Comparison of ENCODE assay signal across 15 cellular contexts in genomic region chr5:74241751-74242140, GRCh38.
DNase-seq lines count a peak whose midpoint lies in the region; ATAC-seq, FAIRE-seq and TF ChIP-seq lines count a peak whose summit lies in the region.
"Had no signal": no experiment of that assay in that cellular context is flagged by ENCODE, and none has a peak within 500 bp of the region (broad histone marks: within the 10 kb centered on the region; RNA-seq: fewer than 3 reads in every experiment).

No MANE protein-coding gene starts in this region.

- CTCF ChIA-PET in WTC11 (lab: Charles Lee): no interaction called here

- H3K27ac Mint-ChIP-seq in CD14-positive monocyte: peak overlapping the region; percentile 35 to 82 (median 55)
- no peak overlapping the region for H3K27ac Mint-ChIP-seq in WTC11
- H3K27ac Mint-ChIP-seq: activated naive CD4-positive, alpha-beta T cell treated with anti-CD3 and anti-CD28 coated beads, Interleukin-2, amount 50 U/mL, for 72 hours; neural progenitor cell had no signal

- H3K4me1 Mint-ChIP-seq in CD14-positive monocyte (peaks cover 52% of the 10 kb centered on the region), WTC11 (peaks cover 16% of the 10 kb centered on the region)
- H3K4me1 Mint-ChIP-seq: neural progenitor cell had no signal

- ATAC-seq in WTC11 (peak; percentile 90), GM21528 (IDR thresholded peaks at IDR 0.05; ENCODE audit: low FRiP score, unreplicated experiment) (no peak), HG02642 (IDR thresholded peaks at IDR 0.05; ENCODE audit: poor library complexity, unreplicated experiment) (no peak), HG03159 (IDR thresholded peaks at IDR 0.05; ENCODE audit: unreplicated experiment) (no peak)

- FAIRE-seq in HTR-8/SVneo (lab: Jason Lieb, UNC): peak; percentile 44
- FAIRE-seq: islet of Langerhans had no signal

- peaks cover 0 to 4% of the 10 kb centered on the region in 2 donors for H3K36me3 Mint-ChIP-seq in CD14-positive monocyte
- H3K36me3 Mint-ChIP-seq in WTC11: no peaks in the 10 kb centered on the region
- H3K36me3 Mint-ChIP-seq: activated naive CD4-positive, alpha-beta T cell treated with anti-CD3 and anti-CD28 coated beads, Interleukin-2, amount 50 U/mL, for 72 hours; neural progenitor cell had no signal

- DNase-seq in CD14-positive monocyte (ENCODE audit: low spot score) (no peak), HTR-8/SVneo (ENCODE audit: insufficient read length, low spot score) (no peak), WTC11 (ENCODE audit: low spot score) (no peak), kidney tubule cell (ENCODE audit: low spot score) (peak; percentile 94)
- DNase-seq in activated CD4-positive, alpha-beta T cell treated with anti-CD3 and anti-CD28 coated beads for 1 hour: no peak
- DNase-seq: NCI-H1694; stimulated activated CD4-positive, alpha-beta T cell treated with anti-CD3 and anti-CD28 coated beads, Interleukin-12 subunit alpha, Interleukin-12 subunit beta, amount 100 ng/mL, for 4 hours; T-helper 2 cell; upper lobe of left lung had no signal

- POLR2A ChIA-PET in WTC11 (lab: Charles Lee): no interaction called here

- peaks cover 0 to 1% (median 0%) of the 10 kb centered on the region in 3 donors for H3K27me3 Mint-ChIP-seq in CD14-positive monocyte (ENCODE audit: low read depth in 3 of 3)
- no peaks in the 10 kb centered on the region; the same call in 1 of the 2 replicates for H3K27me3 Mint-ChIP-seq in WTC11 (ENCODE audit: low read depth)

- intact Hi-C loops in CD14-positive monocyte (cut with micrococcal nuclease): no loop called here

- peaks cover 0 to 5% (median 0%) of the 10 kb centered on the region in 7 donors for H3K9me3 Mint-ChIP-seq in CD14-positive monocyte
- no peaks in the 10 kb centered on the region for H3K9me3 Mint-ChIP-seq in WTC11
- H3K9me3 Mint-ChIP-seq: activated naive CD4-positive, alpha-beta T cell treated with anti-CD3 and anti-CD28 coated beads, Interleukin-2, amount 50 U/mL, for 72 hours; neural progenitor cell had no signal

- no peak for TF ChIP-seq CTCF in CD14-positive monocyte (IDR thresholded peaks at IDR 0.05)
- no peak for TF ChIP-seq CTCF in WTC11 (IDR thresholded peaks at IDR 0.05)

- H3K4me3 Mint-ChIP-seq in CD14-positive monocyte: no peak overlapping the region
- H3K4me3 Mint-ChIP-seq in WTC11: no peak overlapping the region
- H3K4me3 Mint-ChIP-seq: neural progenitor cell had no signal

TF ChIP-seq in WTC11, 78 proteins besides CTCF, POLR2A, EP300 and RAD21:
- TF ChIP-seq SP1 (CRISPR knock-in tag; conservative IDR thresholded peaks at IDR 0.05) (no peak), IRF2 (CRISPR knock-in tag; IDR thresholded peaks at IDR 0.05; ENCODE audit: borderline replicate concordance, low read depth) (no peak), E2F4 (CRISPR knock-in tag; IDR thresholded peaks at IDR 0.05; ENCODE audit: borderline replicate concordance, low read depth) (no peak), ZNF138 (CRISPR knock-in tag; conservative IDR thresholded peaks at IDR 0.05) (no peak), SMAD3 (CRISPR knock-in tag; IDR thresholded peaks at IDR 0.05; ENCODE audit: borderline replicate concordance) (no peak), TCF7 (CRISPR knock-in tag; IDR thresholded peaks at IDR 0.05; ENCODE audit: low read depth) (no peak), ZNF281 (CRISPR knock-in tag; IDR thresholded peaks at IDR 0.05) (no peak), NFYB (CRISPR knock-in tag; conservative IDR thresholded peaks at IDR 0.05; ENCODE audit: low read depth) (no peak), CBFB (CRISPR knock-in tag; IDR thresholded peaks at IDR 0.05; ENCODE audit: low read depth) (no peak), GABPB1 (CRISPR knock-in tag; IDR thresholded peaks at IDR 0.05) (no peak), ZNF121 (CRISPR knock-in tag; IDR thresholded peaks at IDR 0.05) (no peak), ETV6 (CRISPR knock-in tag; IDR thresholded peaks at IDR 0.05) (no peak)
